In the genomic region with DNA sequence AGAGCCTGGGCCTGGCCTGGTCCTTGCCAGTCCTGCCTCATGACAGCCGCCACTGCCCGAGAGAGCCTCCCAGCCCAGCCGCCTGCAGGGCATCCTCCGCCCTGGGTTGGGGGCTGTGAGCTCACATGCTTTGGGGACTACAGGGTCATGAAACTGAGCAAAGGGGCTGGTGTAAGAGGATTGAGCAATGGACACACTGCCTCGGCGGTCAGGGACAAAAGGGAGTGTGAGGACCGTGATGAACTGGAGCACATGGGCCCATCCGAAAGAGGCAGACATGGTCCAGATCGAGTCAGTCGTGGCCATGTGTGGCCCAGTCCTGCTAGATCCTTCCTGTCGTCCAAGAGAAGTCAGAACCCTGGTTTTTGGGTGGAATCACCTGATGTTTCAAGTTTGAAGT, we compare ENCODE assay signal across 16 cellular contexts. TPM values are rescaled to one million over a fixed set of nuclear protein-coding genes. Genes with fewer than 3 reads are reported as not detected.
"Had no signal": no experiment of that assay in that cellular context is flagged by ENCODE, and none has a peak within 500 bp of the region (broad histone marks: within the 10 kb centered on the region; RNA-seq: fewer than 3 reads in every experiment).

No MANE protein-coding gene starts in this region.

- DNase-seq: activated naive CD4-positive, alpha-beta T cell treated with anti-CD3 and anti-CD28 coated beads for 36 hours; colonic mucosa; left ventricle myocardium inferior; small intestine; stimulated activated CD4-positive, alpha-beta T cell treated with anti-CD3 and anti-CD28 coated beads, Interleukin-4, amount 100 ng/mL, for 4 hours; stimulated activated CD8-positive, alpha-beta memory T cell treated with anti-CD3 and anti-CD28 coated beads, Interleukin-4, amount 100 ng/mL, for 48 hours; stimulated activated naive CD4-positive, alpha-beta T cell treated with Interleukin-2 at 50 U/mL for 16 hours; substantia nigra; transverse colon had no signal

- H3K9me3 ChIP-seq: colonic mucosa, left ventricle myocardium inferior, ovary, transverse colon, vagina had no signal

- H3K27ac Mint-ChIP-seq: activated naive CD4-positive, alpha-beta T cell treated with anti-CD3 and anti-CD28 coated beads for 36 hours; activated T-helper 2 cell treated with anti-CD3 and anti-CD28 coated beads, Interferon-gamma antibody, Interleukin-2, Interleukin-4, amounts not matched to agents 10 μg/mL and 5 μg/mL and 100 μg/mL, durations not matched to agents 14 hours and 24 hours and 36 hours had no signal

- H3K9me3 Mint-ChIP-seq: activated naive CD4-positive, alpha-beta T cell treated with anti-CD3 and anti-CD28 coated beads for 36 hours; activated T-helper 2 cell treated with anti-CD3 and anti-CD28 coated beads, Interferon-gamma antibody, Interleukin-2, Interleukin-4, amounts not matched to agents 10 μg/mL and 5 μg/mL and 100 μg/mL, durations not matched to agents 14 hours and 24 hours and 36 hours had no signal

- H3K27me3 ChIP-seq: colonic mucosa, ovary, transverse colon, vagina had no signal

- H3K36me3 ChIP-seq: colonic mucosa, left ventricle myocardium inferior, ovary, transverse colon, vagina had no signal

- H3K4me3 Mint-ChIP-seq: activated naive CD4-positive, alpha-beta T cell treated with anti-CD3 and anti-CD28 coated beads for 36 hours had no signal

- H3K4me3 ChIP-seq: colonic mucosa, left ventricle myocardium inferior, ovary, transverse colon, vagina had no signal

- ATAC-seq: activated CD4-positive, CD25-positive, alpha-beta regulatory T cell treated with anti-CD3 and anti-CD28 coated beads, Interleukin-2, amount 50 U/mL, for 24 hours; esophagus mucosa had no signal

- H3K4me1 ChIP-seq: colonic mucosa, left ventricle myocardium inferior, transverse colon, vagina had no signal

- H3K27ac ChIP-seq: colonic mucosa, left ventricle myocardium inferior, ovary, transverse colon, vagina had no signal

RNA-seq across cellular contexts. Expression of a gene that starts 52.3 kb away (rescaled TPM):
- total RNA-seq: activated naive CD4-positive, alpha-beta T cell treated with anti-CD3 and anti-CD28 coated beads for 36 hours; activated T-helper 2 cell treated with anti-CD3 and anti-CD28 coated beads, Interferon-gamma antibody, Interleukin-2, Interleukin-4, amounts not matched to agents 10 μg/mL and 5 μg/mL and 100 μg/mL, durations not matched to agents 14 hours and 24 hours and 36 hours; astrocyte; esophagus mucosa; kidney epithelial cell; transverse colon; vagina had no signal
